10 cellular contexts compared by ENCODE assay signal in the genomic region with DNA sequence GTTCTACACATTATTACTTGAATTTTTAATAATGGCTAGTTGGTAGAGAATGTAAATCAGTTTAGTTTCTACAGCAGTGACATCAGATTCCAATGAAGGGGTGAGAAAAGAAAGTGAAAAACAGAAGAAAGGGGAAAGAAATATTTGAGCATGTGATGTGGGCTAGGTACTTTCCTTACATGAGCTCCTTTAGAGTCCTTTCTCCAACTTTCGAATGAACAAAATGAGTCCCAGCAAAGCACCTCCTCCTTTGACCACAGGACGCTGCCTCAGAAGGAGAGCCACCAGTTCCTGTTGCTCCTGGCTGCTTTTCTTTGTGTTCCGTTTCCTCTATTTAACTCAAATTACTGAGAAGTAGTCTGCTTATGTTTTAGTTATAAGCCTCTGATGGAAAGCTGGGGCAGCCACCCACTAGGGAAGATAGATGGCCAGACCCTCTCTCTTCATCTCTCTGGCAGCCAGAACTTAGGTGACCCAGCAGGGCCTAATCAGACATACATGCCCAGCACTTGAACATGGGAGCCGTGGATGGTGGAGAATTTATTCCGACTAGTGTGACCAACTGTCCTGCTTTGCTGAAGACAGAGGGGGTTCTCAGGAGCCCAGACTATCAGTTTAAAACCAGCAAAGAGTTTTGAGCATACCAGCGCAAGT.
DNase-seq lines count a peak whose midpoint lies in the region; ATAC-seq and TF ChIP-seq lines count a peak whose summit lies in the region.
"Had no signal": no experiment of that assay in that cellular context is flagged by ENCODE, and none has a peak within 500 bp of the region (broad histone marks: within the 10 kb centered on the region; RNA-seq: fewer than 3 reads in every experiment).

No MANE protein-coding gene starts in this region.

- TF ChIP-seq CTCF in NB4 (IDR thresholded peaks at IDR 0.05; ENCODE audit: low read depth, low read length), result no peak

- no peak for DNase-seq in activated CD4-positive, CD25-positive, alpha-beta regulatory T cell treated with anti-CD3 and anti-CD28 coated beads, Interleukin-2, amount 50 U/mL, for 72 hours
- DNase-seq in NB4 (ENCODE audit: low read depth) (peak; percentile 70), sciatic nerve (ENCODE audit: low spot score) (no peak), amniotic stem cell (lab: John Stamatoyannopoulos, UW) (no peak), NCI-H2171 treated with DMSO at 0.1 percent for 48 hours (lab: John Stamatoyannopoulos, UW) (no peak), NCI-H1048 (lab: John Stamatoyannopoulos, UW) (no peak)
- DNase-seq: stimulated activated CD4-positive, alpha-beta T cell treated with anti-CD3 and anti-CD28 coated beads, Interleukin-12 subunit alpha, Interleukin-12 subunit beta, amount 100 ng/mL, for 4 hours had no signal

- TF ChIP-seq POLR2A in NB4 (IDR thresholded peaks at IDR 0.05; ENCODE audit: extremely low read depth, insufficient read length), result no peak

- H3K4me3 ChIP-seq in NB4 (ENCODE audit: low read depth, low read length), result no peak overlapping the region
- H3K4me3 ChIP-seq: SJSA1 had no signal

- ATAC-seq in activated CD4-positive, CD25-positive, alpha-beta regulatory T cell treated with anti-CD3 and anti-CD28 coated beads, Interleukin-2, amount 50 U/mL, for 24 hours, result peak; percentile 27 to 32
- ATAC-seq in HG02759 (IDR thresholded peaks at IDR 0.05; ENCODE audit: unreplicated experiment) (peak; percentile 92), sciatic nerve (peak; percentile 44)

- intact Hi-C loops in sciatic nerve (cut with DNase I), result no loop called here

Comparison
In these comparisons a context has a peak if more than half of its experiments do, and no peak if none do; other contexts are left out.
1. ATAC-seq: peak in every context shown above with its lines; median percentile 92 in HG02759; 44 in sciatic nerve; 30 in activated CD4-positive, CD25-positive, alpha-beta regulatory T cell treated with anti-CD3 and anti-CD28 coated beads, Interleukin-2, amount 50 U/mL, for 24 hours.